14 cellular contexts compared by ENCODE assay signal in genomic region chr9:121567142-121568100, GRCh38.
DNase-seq lines count a peak whose midpoint lies in the region; ATAC-seq and TF ChIP-seq lines count a peak whose summit lies in the region.
"Had no signal": no experiment of that assay in that cellular context is flagged by ENCODE, and none has a peak within 500 bp of the region (broad histone marks: within the 10 kb centered on the region; RNA-seq: fewer than 3 reads in every experiment).

No MANE protein-coding gene starts in this region.

- H3K27ac ChIP-seq in IMR-90 (ENCODE audit: insufficient read depth, low read length), result peak overlapping the region; percentile 89
- peak overlapping the region; percentile 74 for H3K27ac ChIP-seq in subcutaneous abdominal adipose tissue (ENCODE audit: low read depth, low read length)

- peak overlapping the region; percentile 81 for H2BK5ac ChIP-seq in IMR-90 (ENCODE audit: low read depth, low read length, poor library complexity, severe bottlenecking)

- H3K27me3 Mint-ChIP-seq in activated CD4-positive, alpha-beta memory T cell treated with anti-CD3 and anti-CD28 coated beads, Interleukin-2, amount 10 ng/mL, durations not matched to agents 7 days and 5 days, result no peaks in the 10 kb centered on the region

- no peak for TF ChIP-seq RAD21 in IMR-90 (IDR thresholded peaks at IDR 0.05; ENCODE audit: low read length)

- intact Hi-C loops in IMR-90 (cut with micrococcal nuclease), result no loop called here

- dilution Hi-C loops in IMR-90 (cut with HindIII; ENCODE audit: low sequenced_read_pairs, unreplicated experiment), result no loop called here

- H3K4ac ChIP-seq in IMR-90 (ENCODE audit: low read depth, low read length), result peak overlapping the region; percentile 87

- no peaks in the 10 kb centered on the region for H3K27me3 ChIP-seq in IMR-90 (ENCODE audit: control insufficient read depth, insufficient read depth, low read length)
- no peaks in the 10 kb centered on the region for H3K27me3 ChIP-seq in subcutaneous abdominal adipose tissue (ENCODE audit: control insufficient read depth in 5 of 5, insufficient read depth in 4 of 5, low read length in 5 of 5)

- H2BK120ac ChIP-seq in IMR-90 (ENCODE audit: low read depth, low read length), result peak overlapping the region; percentile 91

- no peaks in the 10 kb centered on the region for H3K36me3 ChIP-seq in IMR-90 (ENCODE audit: control insufficient read depth, insufficient read depth, low read length)
- peaks cover 0 to 2% (median 0%) of the 10 kb centered on the region in 5 donors for H3K36me3 ChIP-seq in subcutaneous abdominal adipose tissue (ENCODE audit: control insufficient read depth in 5 of 5, insufficient read depth in 5 of 5, low read length in 5 of 5)

- ATAC-seq in IMR-90 (ENCODE audit: low read depth) (peak; percentile 35), HG03280 (IDR thresholded peaks at IDR 0.05; ENCODE audit: unreplicated experiment) (no peak)
- ATAC-seq: esophagus mucosa had no signal

- H2AK5ac ChIP-seq in IMR-90 (ENCODE audit: low read depth, low read length), result peak overlapping the region; percentile 88; the same call in 1 of the 2 replicates

- no TSS peak for BruUV-seq in IMR-90 (replicated peaks; lab: Mats Ljungman, UMichigan)

- DNase-seq in IMR-90, result peak; percentile 28
- peak; percentile 32 for DNase-seq in dermis blood vessel endothelial cell
- peak; percentile 33 for DNase-seq in medulla oblongata (ENCODE audit: extremely low spot score)
- DNase-seq in activated CD4-positive, alpha-beta memory T cell treated with anti-CD3 and anti-CD28 coated beads, Interleukin-2, amount 10 ng/mL, durations not matched to agents 7 days and 5 days, result no peak
- no peak for DNase-seq in DMS153 (lab: John Stamatoyannopoulos, UW)
- DNase-seq in NCI-H1436 (lab: John Stamatoyannopoulos, UW), result no peak
- DNase-seq: activated B cell treated with CpG ODN at 0.5 μM for 24 hours; activated gamma-delta T cell treated with Interleukin-2 at 50 U/mL for 16 hours; DMS79 treated with DMSO at 0.1 percent for 48 hours; mesendoderm; stimulated activated CD4-positive, alpha-beta T cell treated with anti-CD3 and anti-CD28 coated beads, Interleukin-4, amount 100 ng/mL, for 1 hour had no signal

- H4K5ac ChIP-seq in IMR-90 (ENCODE audit: low read depth, low read length), result peak overlapping the region; percentile 68

- H4K20me1 ChIP-seq in IMR-90 (ENCODE audit: insufficient read depth, low read length), result no peaks in the 10 kb centered on the region; the same call in 1 of the 2 replicates

- no peak overlapping the region for H3K27ac Mint-ChIP-seq in activated CD4-positive, alpha-beta memory T cell treated with anti-CD3 and anti-CD28 coated beads, Interleukin-2, amount 10 ng/mL, durations not matched to agents 7 days and 5 days
- H3K27ac Mint-ChIP-seq: activated B cell treated with CpG ODN at 0.5 μM for 24 hours had no signal

- peak overlapping the region; percentile 90 for H2AFZ ChIP-seq in IMR-90 (replicated peaks; ENCODE audit: low read length, poor library complexity)

- H4K8ac ChIP-seq in IMR-90 (ENCODE audit: low read depth in 2 of 2, low read length in 2 of 2), result peak overlapping the region; percentile 92 to 95

- no peaks in the 10 kb centered on the region for H3K36me3 Mint-ChIP-seq in activated CD4-positive, alpha-beta memory T cell treated with anti-CD3 and anti-CD28 coated beads, Interleukin-2, amount 10 ng/mL, durations not matched to agents 7 days and 5 days (ENCODE audit: low read depth)

- peak overlapping the region; percentile 69; the same call in 1 of the 2 replicates for H3K56ac ChIP-seq in IMR-90 (ENCODE audit: extremely low read depth, insufficient read depth, low read length)

- CTCF ChIA-PET in IMR-90 (lab: Yijun Ruan, JAX), result interaction anchor here (1.0 kb wide), 1 partner anchor 32 kb away, joined by 3 read pairs; no protein-coding TSS in a partner anchor
- CTCF ChIA-PET in activated CD4-positive, alpha-beta memory T cell treated with anti-CD3 and anti-CD28 coated beads, Interleukin-2, amount 10 ng/mL, durations not matched to agents 7 days and 5 days (lab: Charles Lee), result no interaction called here

- H3K9me3 ChIP-seq in IMR-90 (ENCODE audit: control insufficient read depth, insufficient read depth, low read length) (no peaks in the 10 kb centered on the region), subcutaneous abdominal adipose tissue (ENCODE audit: control insufficient read depth in 5 of 5, low read length in 5 of 5) (no peaks in the 10 kb centered on the region)

- peak overlapping the region; percentile 57 for H3K23ac ChIP-seq in IMR-90 (ENCODE audit: low read depth, low read length)

- no peaks in the 10 kb centered on the region for H3K9me3 Mint-ChIP-seq in activated CD4-positive, alpha-beta memory T cell treated with anti-CD3 and anti-CD28 coated beads, Interleukin-2, amount 10 ng/mL, durations not matched to agents 7 days and 5 days
- H3K9me3 Mint-ChIP-seq: activated B cell treated with CpG ODN at 0.5 μM for 24 hours had no signal

- no peak overlapping the region for H3K4me3 Mint-ChIP-seq in activated CD4-positive, alpha-beta memory T cell treated with anti-CD3 and anti-CD28 coated beads, Interleukin-2, amount 10 ng/mL, durations not matched to agents 7 days and 5 days
- H3K4me3 Mint-ChIP-seq: activated B cell treated with CpG ODN at 0.5 μM for 24 hours had no signal

- H3K18ac ChIP-seq in IMR-90 (ENCODE audit: low read depth, low read length), result peak overlapping the region; percentile 43

- peak overlapping the region; percentile 83 for H3K14ac ChIP-seq in IMR-90 (replicated peaks; ENCODE audit: low read depth, low read length)

- POLR2A ChIA-PET in IMR-90 (lab: Charles Lee; ENCODE audit: unreplicated experiment), result interaction anchor here (0.6 to 0.7 kb wide), 2 partner anchors 8 to 26 kb away, joined by 3 to 12 read pairs; no protein-coding TSS in a partner anchor
- POLR2A ChIA-PET in activated CD4-positive, alpha-beta memory T cell treated with anti-CD3 and anti-CD28 coated beads, Interleukin-2, amount 10 ng/mL, durations not matched to agents 7 days and 5 days (lab: Charles Lee), result no interaction called here

- H3K4me1 Mint-ChIP-seq in activated CD4-positive, alpha-beta memory T cell treated with anti-CD3 and anti-CD28 coated beads, Interleukin-2, amount 10 ng/mL, durations not matched to agents 7 days and 5 days, result no peaks in the 10 kb centered on the region
- H3K4me1 Mint-ChIP-seq: activated B cell treated with CpG ODN at 0.5 μM for 24 hours had no signal

- peaks cover 0 to 19% of the 10 kb centered on the region in 2 experiments; a peak in 2 of 4 replicates for H3K79me1 ChIP-seq in IMR-90 (ENCODE audit: low read depth in 1 of 2, low read length in 2 of 2)

- in situ Hi-C loops in IMR-90 (cut with MboI; ENCODE audit: low sequenced_read_pairs), result no loop called here

- 0 out of 2 replicates have a peak, but pooled peaks have one; percentile 1 for TF ChIP-seq CTCF in IMR-90 (conservative IDR thresholded peaks at IDR 0.05; ENCODE audit: low read depth, low read length)

- WGBS in IMR-90 (ENCODE audit: extremely low coverage in 2 of 2, insufficient read length in 1 of 2), 2 experiments, result 10% methylated on average over 14 of the region's 25 CpGs; no CpG with 5 or more reads in 1 of the 2 experiments

- peak overlapping the region; percentile 22 for H3K4me3 ChIP-seq in IMR-90 (ENCODE audit: insufficient read depth, low read depth, low read length)
- H3K4me3 ChIP-seq in subcutaneous abdominal adipose tissue (ENCODE audit: low read depth in 1 of 5, low read length in 5 of 5), result peak overlapping the region; percentile 43 to 58 (median 51)

- H2BK20ac ChIP-seq in IMR-90 (ENCODE audit: low read depth, low read length), result peak overlapping the region; percentile 53

- H3K4me1 ChIP-seq in IMR-90 (ENCODE audit: control insufficient read depth, insufficient read depth, low read length) (peaks cover 30% of the 10 kb centered on the region), subcutaneous abdominal adipose tissue (ENCODE audit: control insufficient read depth in 5 of 5, insufficient read depth in 5 of 5, low read length in 5 of 5) (peaks cover 14 to 36% (median 33%) of the 10 kb centered on the region in 5 donors)

- H4K91ac ChIP-seq in IMR-90 (ENCODE audit: insufficient read depth, low read depth, low read length), result peak overlapping the region; percentile 87

- peak overlapping the region; percentile 53 for H3K4me2 ChIP-seq in IMR-90 (ENCODE audit: low read depth, low read length)

- H2AK9ac ChIP-seq in IMR-90 (replicated peaks; ENCODE audit: low read depth, low read length, poor library complexity), result peak overlapping the region; percentile 60

- no peak for TF ChIP-seq POLR2A in IMR-90 (IDR thresholded peaks at IDR 0.05; ENCODE audit: low read depth, low read length)

- peaks cover 9% of the 10 kb centered on the region for H3K9me1 ChIP-seq in IMR-90 (ENCODE audit: insufficient read depth, low read length)

- H3K9ac ChIP-seq in IMR-90 (ENCODE audit: low read depth, low read length), result peak overlapping the region; percentile 54
- H3K9ac ChIP-seq in subcutaneous abdominal adipose tissue (ENCODE audit: low read length in 5 of 5), result peak overlapping the region in 4 of 5 donors; percentile 32 to 66 (median 57)

- peak overlapping the region; percentile 82; the same call in 2 of the 3 replicates for H2BK15ac ChIP-seq in IMR-90 (ENCODE audit: low read depth, low read length)

TF ChIP-seq in IMR-90, 13 proteins besides CTCF, POLR2A, EP300 and RAD21 (continues in another document):
- TF ChIP-seq BHLHE40 (IDR thresholded peaks at IDR 0.05; ENCODE audit: low read depth, low read length) (no peak), RFX5 (IDR thresholded peaks at IDR 0.05; ENCODE audit: low read depth, low read length) (no peak), FOS (IDR thresholded peaks at IDR 0.05; ENCODE audit: low read depth, low read length) (no peak), SMC3 (IDR thresholded peaks at IDR 0.05; ENCODE audit: low read depth, low read length) (no peak), ELK1 (IDR thresholded peaks at IDR 0.05; ENCODE audit: borderline replicate concordance, low read depth, low read length) (no peak), MXI1 (IDR thresholded peaks at IDR 0.05; ENCODE audit: borderline replicate concordance, low read depth, low read length) (no peak)

Comparison
In these comparisons a context has a peak if more than half of its experiments do, and no peak if none do; other contexts are left out.
1. DNase-seq: peak in IMR-90 (single experiment), dermis blood vessel endothelial cell (single experiment) and medulla oblongata (single experiment); none in activated CD4-positive, alpha-beta memory T cell treated with anti-CD3 and anti-CD28 coated beads, Interleukin-2, amount 10 ng/mL, durations not matched to agents 7 days and 5 days (single experiment), DMS153 (single experiment) and NCI-H1436 (single experiment).